Comparison of ENCODE assay signal across 12 cellular contexts in the genomic region with DNA sequence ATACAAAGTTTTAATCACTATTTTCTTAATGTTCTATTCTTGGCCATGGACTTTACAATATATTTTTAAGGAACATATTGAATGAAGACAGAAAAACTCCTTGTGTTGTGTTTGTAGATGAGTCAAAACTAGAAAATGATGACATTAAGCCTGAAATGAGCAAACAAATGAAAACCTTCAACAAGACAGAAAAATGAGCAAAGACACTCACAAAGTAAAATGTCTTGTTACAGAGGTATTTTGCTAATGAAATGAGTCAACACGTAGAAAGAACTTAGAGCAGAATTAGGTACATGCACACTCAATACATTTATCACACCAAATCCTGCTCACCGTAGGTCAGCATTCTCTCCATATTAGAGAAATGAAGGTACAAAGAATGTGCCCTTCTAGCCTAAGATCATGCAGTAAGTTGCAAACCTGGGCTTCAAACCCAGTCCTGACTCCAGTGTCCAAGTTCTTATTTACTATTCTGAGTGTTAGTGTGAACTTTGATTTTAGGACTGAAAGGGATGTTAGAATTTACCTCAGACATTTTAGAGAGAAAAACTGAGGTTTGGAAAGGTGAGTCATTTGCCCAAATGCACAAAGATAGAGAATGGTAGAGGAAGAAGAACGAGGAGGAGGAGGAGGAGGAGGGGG.
DNase-seq lines count a peak whose midpoint lies in the region; ATAC-seq and TF ChIP-seq lines count a peak whose summit lies in the region.
"Had no signal": no experiment of that assay in that cellular context is flagged by ENCODE, and none has a peak within 500 bp of the region (broad histone marks: within the 10 kb centered on the region; RNA-seq: fewer than 3 reads in every experiment).

No MANE protein-coding gene starts in this region.

- H3K9me3 Mint-ChIP-seq in natural killer cell treated with Interleukin-12 subunit alpha and Interleukin-12 subunit beta and Interleukin-15 and Interleukin-18, amount 100 ng/mL, for 72 hours: peaks cover 5% of the 10 kb centered on the region
- H3K9me3 Mint-ChIP-seq in natural killer cell: no peaks in the 10 kb centered on the region
- H3K9me3 Mint-ChIP-seq in activated B cell treated with CpG ODN at 0.5 μM for 24 hours: no peaks in the 10 kb centered on the region
- H3K9me3 Mint-ChIP-seq: H9 had no signal

- peaks cover 3 to 7% of the 10 kb centered on the region in 2 donors for H3K27me3 Mint-ChIP-seq in natural killer cell treated with Interleukin-12 subunit alpha and Interleukin-12 subunit beta and Interleukin-15 and Interleukin-18, amount 100 ng/mL, for 72 hours
- H3K27me3 Mint-ChIP-seq in natural killer cell (ENCODE audit: low read depth in 2 of 2): peaks cover 0 to 3% of the 10 kb centered on the region in 2 donors
- no peaks in the 10 kb centered on the region for H3K27me3 Mint-ChIP-seq in activated B cell treated with CpG ODN at 0.5 μM for 24 hours

- peak overlapping the region; percentile 71 to 75 for H3K27ac Mint-ChIP-seq in natural killer cell treated with Interleukin-12 subunit alpha and Interleukin-12 subunit beta and Interleukin-15 and Interleukin-18, amount 100 ng/mL, for 72 hours
- H3K27ac Mint-ChIP-seq in natural killer cell: no peak overlapping the region
- peak overlapping the region; percentile 90 for H3K27ac Mint-ChIP-seq in activated B cell treated with CpG ODN at 0.5 μM for 24 hours
- H3K27ac Mint-ChIP-seq: H9 had no signal

- peak; percentile 64 to 74 for ATAC-seq in natural killer cell treated with Interleukin-12 subunit alpha and Interleukin-12 subunit beta and Interleukin-15 and Interleukin-18, amount 100 ng/mL, for 72 hours
- ATAC-seq in natural killer cell (no peak), HG02840 (IDR thresholded peaks at IDR 0.05; ENCODE audit: low FRiP score, unreplicated experiment) (peak; percentile 15), activated B cell treated with CpG ODN at 0.5 μM for 24 hours (ENCODE audit: low read depth) (no peak)
- ATAC-seq: K562 had no signal

- peaks cover 4% of the 10 kb centered on the region for H3K36me3 Mint-ChIP-seq in natural killer cell treated with Interleukin-12 subunit alpha and Interleukin-12 subunit beta and Interleukin-15 and Interleukin-18, amount 100 ng/mL, for 72 hours
- H3K36me3 Mint-ChIP-seq in natural killer cell (no peaks in the 10 kb centered on the region), activated B cell treated with CpG ODN at 0.5 μM for 24 hours (ENCODE audit: low read depth) (no peaks in the 10 kb centered on the region)

- CTCF ChIA-PET in activated B cell treated with CpG ODN at 0.5 μM for 24 hours (lab: Charles Lee): interaction anchor here (1.1 to 1.2 kb wide), 2 partner anchors 19 to 36 kb away, joined by 3 to 4 read pairs; no protein-coding TSS in a partner anchor

- TF ChIP-seq CTCF in natural killer cell (IDR thresholded peaks at IDR 0.05): no peak
- TF ChIP-seq CTCF in activated B cell treated with CpG ODN at 0.5 μM for 24 hours (IDR thresholded peaks at IDR 0.05): no peak

- POLR2A ChIA-PET in activated B cell treated with CpG ODN at 0.5 μM for 24 hours (lab: Charles Lee): interaction anchor here (0.7 to 3.6 kb wide), 8 partner anchors 12 to 122 kb away, joined by 3 to 156 read pairs (median 16); no protein-coding TSS in a partner anchor

- DNase-seq in natural killer cell treated with Interleukin-12 subunit alpha and Interleukin-12 subunit beta and Interleukin-15 and Interleukin-18, amount 100 ng/mL, for 72 hours (ENCODE audit: low spot score): no peak
- no peak for DNase-seq in natural killer cell
- DNase-seq in activated B cell treated with CpG ODN at 0.5 μM for 24 hours: no peak
- DNase-seq in head of caudate nucleus: no peak
- no peak for DNase-seq in stimulated activated CD4-positive, alpha-beta T cell treated with anti-CD3 and anti-CD28 coated beads, Interleukin-2, amount 100 ng/mL, for 48 hours
- no peak for DNase-seq in pons (ENCODE audit: low spot score)
- DNase-seq in cardiac septum (ENCODE audit: low spot score): no peak
- DNase-seq: H9, NCI-H2171 treated with DMSO at 0.1 percent for 48 hours, retina had no signal

- intact Hi-C loops in natural killer cell (cut with micrococcal nuclease) (no loop called here), activated B cell treated with CpG ODN at 0.5 μM for 24 hours (cut with micrococcal nuclease) (no loop called here), head of caudate nucleus (cut with DNase I) (no loop called here), cardiac septum (cut with DNase I) (loop anchor here (5.0 kb wide), 2 partner anchors 33 to 37 kb away; no protein-coding TSS in a partner anchor)

- H3K4me3 Mint-ChIP-seq in natural killer cell treated with Interleukin-12 subunit alpha and Interleukin-12 subunit beta and Interleukin-15 and Interleukin-18, amount 100 ng/mL, for 72 hours: peak overlapping the region; percentile 74
- H3K4me3 Mint-ChIP-seq in natural killer cell (no peak overlapping the region), activated B cell treated with CpG ODN at 0.5 μM for 24 hours (peak overlapping the region; percentile 63)
- H3K4me3 Mint-ChIP-seq: H9 had no signal

- H3K4me1 Mint-ChIP-seq in natural killer cell treated with Interleukin-12 subunit alpha and Interleukin-12 subunit beta and Interleukin-15 and Interleukin-18, amount 100 ng/mL, for 72 hours (ENCODE audit: low read depth in 2 of 2): peaks cover 27 to 39% of the 10 kb centered on the region in 2 donors
- H3K4me1 Mint-ChIP-seq in natural killer cell (no peaks in the 10 kb centered on the region), activated B cell treated with CpG ODN at 0.5 μM for 24 hours (peaks cover 89% of the 10 kb centered on the region)

Comparison
In these comparisons a context has a peak if more than half of its experiments do, and no peak if none do; other contexts are left out.
1. ATAC-seq: peak in natural killer cell treated with Interleukin-12 subunit alpha and Interleukin-12 subunit beta and Interleukin-15 and Interleukin-18, amount 100 ng/mL, for 72 hours (2 of 2) and HG02840 (single experiment); none in natural killer cell (0 of 3) and activated B cell treated with CpG ODN at 0.5 μM for 24 hours (single experiment).
2. H3K27ac Mint-ChIP-seq: peak in natural killer cell treated with Interleukin-12 subunit alpha and Interleukin-12 subunit beta and Interleukin-15 and Interleukin-18, amount 100 ng/mL, for 72 hours (2 of 2) and activated B cell treated with CpG ODN at 0.5 μM for 24 hours (single experiment); none in natural killer cell (0 of 2).